ENCODE assay signal across 35 cellular contexts in the genomic region with DNA sequence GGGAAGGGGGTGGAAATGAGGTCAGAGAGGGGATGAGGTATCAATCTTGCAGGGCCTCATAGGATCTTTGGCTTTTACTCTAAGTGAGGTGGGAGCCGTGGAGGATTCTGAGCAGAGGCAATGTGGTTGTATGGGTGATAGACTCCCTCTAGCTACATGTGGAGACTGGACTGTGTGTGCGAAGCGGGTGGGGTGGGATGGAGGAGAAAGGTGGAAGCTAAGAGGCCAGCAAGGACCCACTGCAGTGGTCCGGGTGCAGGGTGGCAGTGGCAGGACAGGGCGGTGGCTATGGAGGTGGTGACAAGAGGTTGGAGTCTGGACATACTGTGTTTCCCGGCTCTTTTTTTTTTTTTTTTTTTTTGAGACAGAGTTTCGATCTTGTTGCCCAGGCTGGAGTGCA.
"Had no signal": no experiment of that assay in that cellular context is flagged by ENCODE, and none has a peak within 500 bp of the region (broad histone marks: within the 10 kb centered on the region; RNA-seq: fewer than 3 reads in every experiment).

No MANE protein-coding gene starts in this region.

- H3K9me3 ChIP-seq: adrenal gland, ascending aorta had no signal

- H3K9me3 Mint-ChIP-seq: activated CD4-positive, alpha-beta memory T cell treated with anti-CD3 and anti-CD28 coated beads for 36 hours; activated CD4-positive, alpha-beta T cell treated with anti-CD3 and anti-CD28 coated beads, Interleukin-2, amount 10 ng/mL, durations not matched to agents 24 days and 14 days; activated naive CD4-positive, alpha-beta T cell treated with anti-CD3 and anti-CD28 coated beads for 36 hours; activated naive CD4-positive, alpha-beta T cell treated with anti-CD3 and anti-CD28 coated beads, Interleukin-2, amount 50 U/mL, for 24 hours; activated naive CD8-positive, alpha-beta T cell treated with anti-CD3 and anti-CD28 coated beads for 36 hours; activated naive CD8-positive, alpha-beta T cell treated with anti-CD3 and anti-CD28 coated beads, Interleukin-2, amount 50 U/mL, for 24 hours; activated T-helper 1 cell treated with anti-CD3 and anti-CD28 coated beads, Interleukin-12 subunit alpha, Interleukin-12 subunit beta, Interleukin-2, Interleukin-4 antibody, amounts not matched to agents 30 ng/mL and 10 ng/mL and 1 ng/mL, durations not matched to agents 14 hours and 24 hours and 36 hours; activated T-helper 2 cell treated with anti-CD3 and anti-CD28 coated beads, Interferon-gamma antibody, Interleukin-2, Interleukin-4, amounts not matched to agents 10 μg/mL and 5 μg/mL and 100 μg/mL, durations not matched to agents 14 hours and 24 hours and 36 hours; central memory CD8-positive, alpha-beta T cell; dendritic cell treated with granulocyte-macrophage colony-stimulating factor and Interleukin-4, amounts not matched to agents 40 ng/mL and 50 ng/mL, for 4 days; T-cell; T-helper 1 cell treated with Interleukin-12 subunit alpha and Interleukin-12 subunit beta and Interleukin-4 antibody, amounts not matched to agents 30 μg/mL and 1 μg/mL, for 36 hours had no signal

- H3K36me3 Mint-ChIP-seq: activated CD4-positive, alpha-beta memory T cell treated with anti-CD3 and anti-CD28 coated beads for 36 hours; activated CD8-positive, alpha-beta memory T cell treated with anti-CD3 and anti-CD28 coated beads, Interleukin-2, amount 10 ng/mL, durations not matched to agents 7 days and 5 days; activated naive CD4-positive, alpha-beta T cell treated with anti-CD3 and anti-CD28 coated beads, Interleukin-2, amount 50 U/mL, for 24 hours; activated naive CD8-positive, alpha-beta T cell treated with anti-CD3 and anti-CD28 coated beads for 36 hours; brain; T-cell had no signal

- H3K27ac ChIP-seq: adrenal gland, ascending aorta, coronary artery, dorsolateral prefrontal cortex, WERI-Rb-1 had no signal

- H3K27ac Mint-ChIP-seq: activated B cell treated with CpG ODN at 0.5 μM for 24 hours; activated CD4-positive, alpha-beta memory T cell treated with anti-CD3 and anti-CD28 coated beads for 36 hours; activated CD4-positive, alpha-beta T cell treated with anti-CD3 and anti-CD28 coated beads, Interleukin-2, amount 10 ng/mL, durations not matched to agents 24 days and 14 days; activated CD8-positive, alpha-beta memory T cell treated with anti-CD3 and anti-CD28 coated beads, Interleukin-2, amount 10 ng/mL, durations not matched to agents 7 days and 5 days; activated CD8-positive, alpha-beta T cell treated with anti-CD3 and anti-CD28 coated beads, Interleukin-2, amount 10 ng/mL, durations not matched to agents 7 days and 5 days; activated naive CD4-positive, alpha-beta T cell treated with anti-CD3 and anti-CD28 coated beads for 36 hours; activated naive CD4-positive, alpha-beta T cell treated with anti-CD3 and anti-CD28 coated beads, Interleukin-2, amount 50 U/mL, for 24 hours; activated naive CD8-positive, alpha-beta T cell treated with anti-CD3 and anti-CD28 coated beads for 36 hours; activated naive CD8-positive, alpha-beta T cell treated with anti-CD3 and anti-CD28 coated beads, Interleukin-2, amount 50 U/mL, for 24 hours; activated T-helper 1 cell treated with anti-CD3 and anti-CD28 coated beads, Interleukin-12 subunit alpha, Interleukin-12 subunit beta, Interleukin-2, Interleukin-4 antibody, amounts not matched to agents 30 ng/mL and 10 ng/mL and 1 ng/mL, durations not matched to agents 14 hours and 24 hours and 36 hours; activated T-helper 2 cell treated with anti-CD3 and anti-CD28 coated beads, Interferon-gamma antibody, Interleukin-2, Interleukin-4, amounts not matched to agents 10 μg/mL and 5 μg/mL and 100 μg/mL, durations not matched to agents 14 hours and 24 hours and 36 hours; dendritic cell treated with granulocyte-macrophage colony-stimulating factor and Interleukin-4, amounts not matched to agents 40 ng/mL and 50 ng/mL, for 4 days; endodermal cell; T-helper 1 cell treated with Interleukin-12 subunit alpha and Interleukin-12 subunit beta and Interleukin-4 antibody, amounts not matched to agents 30 μg/mL and 1 μg/mL, for 36 hours had no signal

- FAIRE-seq: bronchial epithelial cell, frontal cortex had no signal

- H3K4me3 Mint-ChIP-seq: activated B cell treated with CpG ODN at 0.5 μM for 24 hours; activated CD4-positive, alpha-beta memory T cell treated with anti-CD3 and anti-CD28 coated beads for 36 hours; activated CD4-positive, alpha-beta T cell treated with anti-CD3 and anti-CD28 coated beads, Interleukin-2, amount 10 ng/mL, durations not matched to agents 24 days and 14 days; activated CD8-positive, alpha-beta memory T cell treated with anti-CD3 and anti-CD28 coated beads, Interleukin-2, amount 10 ng/mL, durations not matched to agents 7 days and 5 days; activated CD8-positive, alpha-beta T cell treated with anti-CD3 and anti-CD28 coated beads, Interleukin-2, amount 10 ng/mL, durations not matched to agents 7 days and 5 days; activated naive CD4-positive, alpha-beta T cell treated with anti-CD3 and anti-CD28 coated beads for 36 hours; activated naive CD4-positive, alpha-beta T cell treated with anti-CD3 and anti-CD28 coated beads, Interleukin-2, amount 50 U/mL, for 24 hours; activated naive CD8-positive, alpha-beta T cell treated with anti-CD3 and anti-CD28 coated beads for 36 hours; activated naive CD8-positive, alpha-beta T cell treated with anti-CD3 and anti-CD28 coated beads, Interleukin-2, amount 50 U/mL, for 24 hours; activated T-helper 1 cell treated with anti-CD3 and anti-CD28 coated beads, Interleukin-12 subunit alpha, Interleukin-12 subunit beta, Interleukin-2, Interleukin-4 antibody, amounts not matched to agents 30 ng/mL and 10 ng/mL and 1 ng/mL, durations not matched to agents 14 hours and 24 hours and 36 hours; brain; central memory CD8-positive, alpha-beta T cell; dendritic cell treated with granulocyte-macrophage colony-stimulating factor and Interleukin-4, amounts not matched to agents 40 ng/mL and 50 ng/mL, for 4 days; endodermal cell; T-cell; T-helper 1 cell treated with Interleukin-12 subunit alpha and Interleukin-12 subunit beta and Interleukin-4 antibody, amounts not matched to agents 30 μg/mL and 1 μg/mL, for 36 hours had no signal

- H3K27me3 ChIP-seq: adrenal gland, ascending aorta had no signal

- DNase-seq: activated B cell treated with CpG ODN at 0.5 μM for 24 hours; activated CD4-positive, alpha-beta memory T cell treated with anti-CD3 and anti-CD28 coated beads for 36 hours; activated CD4-positive, alpha-beta T cell treated with anti-CD3 and anti-CD28 coated beads, Interleukin-2, amount 10 ng/mL, durations not matched to agents 24 days and 14 days; activated CD8-positive, alpha-beta memory T cell treated with anti-CD3 and anti-CD28 coated beads, Interleukin-2, amount 10 ng/mL, durations not matched to agents 7 days and 5 days; activated CD8-positive, alpha-beta memory T cell treated with anti-CD3 and anti-CD28 coated beads, Interleukin-2, amount 50 U/mL, for 4 hours; activated CD8-positive, alpha-beta T cell treated with anti-CD3 and anti-CD28 coated beads, Interleukin-2, amount 10 ng/mL, durations not matched to agents 7 days and 5 days; activated effector memory CD4-positive, alpha-beta T cell treated with anti-CD3 and anti-CD28 coated beads, Interleukin-2, amount 50 U/mL, for 16 hours; activated naive CD4-positive, alpha-beta T cell treated with anti-CD3 and anti-CD28 coated beads for 36 hours; activated naive CD8-positive, alpha-beta T cell treated with anti-CD3 and anti-CD28 coated beads for 36 hours; activated naive CD8-positive, alpha-beta T cell treated with anti-CD3 and anti-CD28 coated beads, Interleukin-2, amount 50 U/mL, for 24 hours; activated T-cell treated with anti-CD3 and anti-CD28 coated beads, Interleukin-2, amount 50 U/mL, for 1 hour; activated T-cell treated with anti-CD3 and anti-CD28 coated beads, Interleukin-2, amount 50 U/mL, for 48 hours; adrenal gland; amygdala; dorsolateral prefrontal cortex; effector memory CD4-positive, alpha-beta T cell; endodermal cell; foreskin fibroblast; SW 1271; T-cell; T-helper 9 cell; WERI-Rb-1 had no signal

- H3K4me3 ChIP-seq: adrenal gland, ascending aorta, coronary artery, dorsolateral prefrontal cortex had no signal

- ATAC-seq: activated CD4-positive, CD25-positive, alpha-beta regulatory T cell treated with anti-CD3 and anti-CD28 coated beads, Interleukin-2, amount 50 U/mL, for 24 hours; activated CD8-positive, alpha-beta memory T cell treated with anti-CD3 and anti-CD28 coated beads, Interleukin-2, amount 10 ng/mL, durations not matched to agents 7 days and 5 days; activated CD8-positive, alpha-beta T cell treated with anti-CD3 and anti-CD28 coated beads, Interleukin-2, amount 10 ng/mL, durations not matched to agents 7 days and 5 days; activated naive CD8-positive, alpha-beta T cell treated with anti-CD3 and anti-CD28 coated beads, Interleukin-2, amount 50 U/mL, for 24 hours; esophagus mucosa; T-cell had no signal

- H3K36me3 ChIP-seq: adrenal gland, ascending aorta, WERI-Rb-1 had no signal
